ENCODE assay signal across 27 cellular contexts in genomic region chr12:19937161-19937560, GRCh38.
"Had no signal": no experiment of that assay in that cellular context is flagged by ENCODE, and none has a peak within 500 bp of the region (broad histone marks: within the 10 kb centered on the region; RNA-seq: fewer than 3 reads in every experiment).

No MANE protein-coding gene starts in this region.

- ATAC-seq: activated CD4-positive, alpha-beta T cell treated with anti-CD3 and anti-CD28 coated beads for 36 hours; activated T-helper 17 cell treated with anti-CD3 and anti-CD28 coated beads, Interleukin-2, amount 50 U/mL, for 72 hours; Panc1; Right ventricle myocardium inferior had no signal

- DNase-seq: activated CD4-positive, alpha-beta memory T cell treated with anti-CD3 and anti-CD28 coated beads, Interleukin-2, amount 10 ng/mL, durations not matched to agents 7 days and 5 days; activated CD4-positive, alpha-beta T cell treated with anti-CD3 and anti-CD28 coated beads for 36 hours; activated CD4-positive, alpha-beta T cell treated with anti-CD3 and anti-CD28 coated beads, Interleukin-2, amount 50 U/mL, for 1 hour; activated gamma-delta T cell; activated naive CD4-positive, alpha-beta T cell treated with anti-CD3 and anti-CD28 coated beads for 36 hours; activated T-cell treated with anti-CD3 and anti-CD28 coated beads for 4 hours; activated T-cell treated with anti-CD3 and anti-CD28 coated beads, Interleukin-2, amount 50 U/mL, for 48 hours; amygdala; brain microvascular endothelial cell; KG1; NCI-H1092; NCI-H1417 treated with DMSO at 0.1 percent for 48 hours; NCI-H1694 treated with DMSO at 0.1 percent for 48 hours; NCI-H2081 treated with DMSO at 0.1 percent for 48 hours; NCI-H2171 treated with DMSO at 0.1 percent for 48 hours; NCI-H226; NCI-H526; NCI-H82; NK-92 treated with Interleukin-12 subunit alpha and Interleukin-12 subunit beta, amount 100 ng/mL, for 24 hours; OCI-M1; RPMI8226; SK-N-SH; T-helper 1 cell; WERI-Rb-1 had no signal
